Comparison of ENCODE assay signal across 13 cellular contexts in genomic region chr22:43274595-43275240, GRCh38.
DNase-seq lines count a peak whose midpoint lies in the region; ATAC-seq, FAIRE-seq and TF ChIP-seq lines count a peak whose summit lies in the region.
"Had no signal": no experiment of that assay in that cellular context is flagged by ENCODE, and none has a peak within 500 bp of the region (broad histone marks: within the 10 kb centered on the region; RNA-seq: fewer than 3 reads in every experiment).

No MANE protein-coding gene starts in this region.

- H2BK15ac ChIP-seq in H1 (ENCODE audit: low read length), result peak overlapping the region; percentile 100

- H3K4me2 ChIP-seq in H1 (ENCODE audit: insufficient read depth in 1 of 2, low read depth in 2 of 2, low read length in 2 of 2), result no peak overlapping the region; a peak in 1 of 4 replicates

- peak overlapping the region; percentile 95; the same call in 1 of the 2 replicates for H2BK12ac ChIP-seq in H1 (ENCODE audit: low read depth, low read length)

- H3K36me3 Mint-ChIP-seq in activated naive CD4-positive, alpha-beta T cell treated with anti-CD3 and anti-CD28 coated beads, Interleukin-2, amount 50 U/mL, for 72 hours, result no peaks in the 10 kb centered on the region
- H3K36me3 Mint-ChIP-seq: CD8-positive, alpha-beta T cell had no signal

- no peak for FAIRE-seq in H1 (lab: Jason Lieb, UNC)

- H3K18ac ChIP-seq in H1 (ENCODE audit: extremely low read depth, low read length), result peak overlapping the region; percentile 81

- H4K5ac ChIP-seq in H1 (ENCODE audit: insufficient read length, low read depth, low read length), result no peak overlapping the region

- H3K27ac ChIP-seq in HEK293 (ENCODE audit: extremely low read depth, low read depth, low read length) (no peak overlapping the region), H1 (ENCODE audit: low read depth, low read length) (no peak overlapping the region), tibial nerve (peak overlapping the region in 3 of 4 donors; percentile 7 to 80 (median 67)), A673 (ENCODE audit: low read depth, low read length, poor library complexity, severe bottlenecking) (no peak overlapping the region)
- H3K27ac ChIP-seq: GM23248 had no signal

- no peaks in the 10 kb centered on the region for H3K23me2 ChIP-seq in H1 (ENCODE audit: low read depth, low read length)

- H2BK120ac ChIP-seq in H1 (replicated peaks; ENCODE audit: low read depth, low read length), result no peak overlapping the region

- H2AK5ac ChIP-seq in H1 (ENCODE audit: low read depth, low read length), result peak overlapping the region; percentile 96; the same call in 1 of the 2 replicates

- H2AFZ ChIP-seq in H1 (ENCODE audit: low read length), result no peak overlapping the region
- H2AFZ ChIP-seq: GM23248 had no signal

- no peak overlapping the region for H3K4me3 ChIP-seq in HEK293 (ENCODE audit: low read depth, low read length)
- no peak overlapping the region for H3K4me3 ChIP-seq in H1 (ENCODE audit: extremely low read depth in 1 of 4, insufficient read depth in 2 of 4, low read depth in 3 of 4, low read length in 4 of 4)
- no peak overlapping the region for H3K4me3 ChIP-seq in tibial nerve
- no peak overlapping the region for H3K4me3 ChIP-seq in A673 (ENCODE audit: low read depth, low read length, poor library complexity, severe bottlenecking)
- H3K4me3 ChIP-seq: GM23248 had no signal

- H3K79me2 ChIP-seq in H1 (ENCODE audit: control insufficient read depth in 1 of 2, insufficient read depth in 2 of 2, low read length in 2 of 2), result no peaks in the 10 kb centered on the region

- peaks cover 13% of the 10 kb centered on the region for H3K4me1 ChIP-seq in HEK293 (ENCODE audit: control insufficient read depth, insufficient read depth, low read length)
- peaks cover 3 to 22% (median 14%) of the 10 kb centered on the region in 4 experiments; a peak in 6 of 7 replicates for H3K4me1 ChIP-seq in H1 (replicated peaks in 1 of 4; ENCODE audit: control insufficient read depth in 3 of 4, insufficient read depth in 4 of 4, low read length in 3 of 4)
- H3K4me1 ChIP-seq in tibial nerve, result peaks cover 0 to 17% (median 0%) of the 10 kb centered on the region in 4 donors
- no peaks in the 10 kb centered on the region for H3K4me1 ChIP-seq in A673 (ENCODE audit: insufficient read depth, low read length, poor library complexity, severe bottlenecking)
- H3K4me1 ChIP-seq: Caco-2 had no signal

- WGBS in H1 (ENCODE audit: extremely low coverage in 1 of 2, insufficient coverage in 1 of 2, insufficient read length in 1 of 2, insufficient replicate concordance in 2 of 2, low coverage in 1 of 2, low lambda C conversion rate in 2 of 2, missing lambda C conversion rate in 1 of 2), 2 experiments, result 88% methylated on average over 21 of the region's 25 CpGs; no CpG with 5 or more reads in 1 of the 2 experiments
- WGBS in tibial nerve, 2 donors, result 87 to 90% methylated on average over 24 of the region's 25 CpGs

- no TSS peak for BruUV-seq in A673 (replicated peaks; lab: Mats Ljungman, UMichigan)

- H4K20me1 ChIP-seq in H1 (replicated peaks in 1 of 2; ENCODE audit: control insufficient read depth in 1 of 2, insufficient read depth in 2 of 2, low read length in 2 of 2), result peaks cover 0 to 2% of the 10 kb centered on the region in 2 experiments

- H3K36me3 ChIP-seq in HEK293 (ENCODE audit: control insufficient read depth in 2 of 2, insufficient read depth in 1 of 2, low read length in 2 of 2), result no peaks in the 10 kb centered on the region
- H3K36me3 ChIP-seq in H1 (ENCODE audit: control insufficient read depth in 2 of 4, insufficient read depth in 4 of 4, low read length in 3 of 4), result no peaks in the 10 kb centered on the region
- no peaks in the 10 kb centered on the region for H3K36me3 ChIP-seq in tibial nerve
- H3K36me3 ChIP-seq in A673 (ENCODE audit: insufficient read depth, low read length, poor library complexity, severe bottlenecking), result no peaks in the 10 kb centered on the region

- H3K4ac ChIP-seq in H1 (replicated peaks; ENCODE audit: insufficient read length, low read depth, low read length), result peak overlapping the region; percentile 38

- H3K9me3 ChIP-seq in HEK293 (ENCODE audit: control insufficient read depth, insufficient read depth, low read depth, low read length) (no peaks in the 10 kb centered on the region), H1 (ENCODE audit: insufficient read depth in 2 of 2, low read depth in 1 of 2, low read length in 1 of 2) (no peaks in the 10 kb centered on the region), tibial nerve (no peaks in the 10 kb centered on the region), A673 (ENCODE audit: low read depth, low read length, poor library complexity, severe bottlenecking) (no peaks in the 10 kb centered on the region)
- H3K9me3 ChIP-seq: Caco-2 had no signal

- TF ChIP-seq RAD21 in H1 (IDR thresholded peaks at IDR 0.05 in 1 of 2, conservative IDR thresholded peaks at IDR 0.05 in 1 of 2; ENCODE audit: low read depth in 2 of 2, low read length in 2 of 2), result no peak

- H3K9me3 Mint-ChIP-seq in activated naive CD4-positive, alpha-beta T cell treated with anti-CD3 and anti-CD28 coated beads, Interleukin-2, amount 50 U/mL, for 72 hours, result no peaks in the 10 kb centered on the region
- H3K9me3 Mint-ChIP-seq: CD8-positive, alpha-beta T cell; H9 had no signal

- no peaks in the 10 kb centered on the region; a peak in 1 of 7 replicates for H3K27me3 ChIP-seq in H1 (replicated peaks in 1 of 4; ENCODE audit: control insufficient read depth in 3 of 4, extremely low read depth in 1 of 4, insufficient read depth in 3 of 4, low read length in 3 of 4)
- no peaks in the 10 kb centered on the region for H3K27me3 ChIP-seq in tibial nerve
- no peaks in the 10 kb centered on the region for H3K27me3 ChIP-seq in A673 (replicated peaks; ENCODE audit: insufficient read depth, low read depth, low read length, poor library complexity)

- H3K14ac ChIP-seq in H1 (ENCODE audit: insufficient read length), result no peak overlapping the region

- no peak overlapping the region for H3K23ac ChIP-seq in H1 (ENCODE audit: insufficient read length)

- peak overlapping the region; percentile 81 for H4K91ac ChIP-seq in H1 (replicated peaks; ENCODE audit: insufficient read length, low read length)

- no peak for DNase-seq in activated naive CD4-positive, alpha-beta T cell treated with anti-CD3 and anti-CD28 coated beads, Interleukin-2, amount 50 U/mL, for 72 hours (ENCODE audit: low spot score in 2 of 2)
- no peak for DNase-seq in activated naive CD4-positive, alpha-beta T cell treated with anti-CD3 and anti-CD28 coated beads, Interleukin-2, amount 50 U/mL, for 16 hours
- no peak for DNase-seq in H1 (ENCODE audit: low read depth in 1 of 2, low spot score in 2 of 2)
- no peak for DNase-seq in tibial nerve (ENCODE audit: low spot score in 2 of 2)
- DNase-seq in A673 (ENCODE audit: low spot score), result no peak
- DNase-seq in G401 (ENCODE audit: low spot score), result no peak
- DNase-seq in NCI-H69 (lab: John Stamatoyannopoulos, UW), result no peak
- DNase-seq: NCI-H1048 had no signal

- intact Hi-C loops in A673 (cut with micrococcal nuclease; ENCODE audit: unreplicated experiment), result loop anchor here (1.0 kb wide), 2 partner anchors 72 to 111 kb away; no protein-coding TSS in a partner anchor

- in situ Hi-C loops in G401 (cut with HindIII; ENCODE audit: low sequenced_read_pairs), result no loop called here

- 0 out of 2 replicates have a peak overlapping the region, but pooled peaks have one; percentile 84 for H2BK5ac ChIP-seq in H1 (ENCODE audit: low read depth, low read length)

- no peak for TF ChIP-seq EP300 in H1 (IDR thresholded peaks at IDR 0.05; ENCODE audit: borderline replicate concordance in 1 of 2, low read depth in 2 of 2, low read length in 2 of 2)
- no peak for TF ChIP-seq EP300 in tibial nerve (IDR thresholded peaks at IDR 0.05)

- TF ChIP-seq CTCF in HEK293 (tag by site-specific recombination; IDR thresholded peaks at IDR 0.05) (no peak), H1 (IDR thresholded peaks at IDR 0.05; ENCODE audit: control extremely low read depth in 1 of 3, insufficient read depth in 1 of 3, low read depth in 1 of 3, low read length in 3 of 3) (no peak), tibial nerve (IDR thresholded peaks at IDR 0.05) (no peak), A673 (conservative IDR thresholded peaks at IDR 0.05; ENCODE audit: low read depth, low read length) (no peak)

- CTCF ChIA-PET in HEK293 (lab: Yijun Ruan, JAX) (interaction anchor here (0.5 to 11.3 kb wide), 39 partner anchors 10 to 1871 kb away, joined by 3 to 318 read pairs (median 5); partner anchors contain the start of gene SCUBE1), H1 (lab: Charles Lee; ENCODE audit: partially characterized antibody) (interaction anchor here (0.6 to 18.2 kb wide), 25 partner anchors 11 to 1349 kb away, joined by 3 to 388 read pairs (median 10); partner anchors contain the start of gene SCUBE1), A673 (lab: Charles Lee) (interaction anchor here (0.5 to 3.0 kb wide), 6 partner anchors 68 to 112 kb away, joined by 3 to 38 read pairs (median 4); partner anchors contain the start of gene SCUBE1)

- H2BK20ac ChIP-seq in H1 (ENCODE audit: low read length), result peak overlapping the region; percentile 98; the same call in 1 of the 2 replicates

- POLR2A ChIA-PET in HEK293 (lab: Yijun Ruan, JAX) (interaction anchor here (0.5 to 3.0 kb wide), 3 partner anchors 72 to 412 kb away, joined by 6 to 15 read pairs (median 7); no protein-coding TSS in a partner anchor), H1 (lab: Charles Lee; ENCODE audit: partially characterized antibody) (interaction anchor here (3.1 kb wide), 1 partner anchor 71 kb away, joined by 14 read pairs; no protein-coding TSS in a partner anchor), A673 (lab: Charles Lee; ENCODE audit: low non-redundant PET) (no interaction called here)

- no peak overlapping the region for H4K8ac ChIP-seq in H1 (ENCODE audit: extremely low read depth, insufficient read depth, low read length)

- H3K9ac ChIP-seq in H1 (replicated peaks in 1 of 4; ENCODE audit: extremely low read depth in 1 of 4, low read depth in 3 of 4, low read length in 3 of 4), result no peak overlapping the region; a peak in 1 of 7 replicates
- H3K9ac ChIP-seq: GM23248 had no signal

- no peak for ATAC-seq in activated naive CD4-positive, alpha-beta T cell treated with anti-CD3 and anti-CD28 coated beads, Interleukin-2, amount 50 U/mL, for 72 hours

- H3K27ac Mint-ChIP-seq in activated naive CD4-positive, alpha-beta T cell treated with anti-CD3 and anti-CD28 coated beads, Interleukin-2, amount 50 U/mL, for 72 hours, result peak overlapping the region; percentile 61 to 68
- H3K27ac Mint-ChIP-seq: CD8-positive, alpha-beta T cell had no signal

- H3K79me1 ChIP-seq in H1 (ENCODE audit: low read depth, low read length), result no peaks in the 10 kb centered on the region

- TF ChIP-seq POLR2A in H1 (IDR thresholded peaks at IDR 0.05; ENCODE audit: control extremely low read depth in 1 of 2, low read depth in 2 of 2, low read length in 2 of 2) (no peak), tibial nerve (IDR thresholded peaks at IDR 0.05) (no peak)

- H3K56ac ChIP-seq in H1 (replicated peaks; ENCODE audit: insufficient read length, low read depth, low read length), result no peak overlapping the region

TF ChIP-seq in HEK293, 187 proteins besides CTCF, POLR2A, EP300 and RAD21 (continues in another document):
- no peak for TF ChIP-seq FEZF1 (tag by site-specific recombination; IDR thresholded peaks at IDR 0.05)

TF ChIP-seq in H1, 55 proteins besides CTCF, POLR2A, EP300 and RAD21 (continues in another document):
- peak; percentile 11 for TF ChIP-seq EZH2 (IDR thresholded peaks at IDR 0.05; ENCODE audit: low read depth, low read length, severe bottlenecking)

Comparison
In these comparisons a context has a peak if more than half of its experiments do, and no peak if none do; other contexts are left out.
1. H3K27ac ChIP-seq: peak in tibial nerve (3 of 4); none in HEK293 (single experiment), H1 (single experiment) and A673 (single experiment).